In genomic region chr2:25315316-25315680, GRCh38 we compare ENCODE assay signal across 13 cellular contexts. TPM values are rescaled to one million over a fixed set of nuclear protein-coding genes. Genes with fewer than 3 reads are reported as not detected.
DNase-seq lines count a peak whose midpoint lies in the region; ATAC-seq and TF ChIP-seq lines count a peak whose summit lies in the region.
"Had no signal": no experiment of that assay in that cellular context is flagged by ENCODE, and none has a peak within 500 bp of the region (broad histone marks: within the 10 kb centered on the region; RNA-seq: fewer than 3 reads in every experiment).

No MANE protein-coding gene starts in this region.

- H3K4me3 ChIP-seq in right atrium auricular region = no peak overlapping the region
- H3K4me3 ChIP-seq in ascending aorta = peak overlapping the region in 1 of 2 donors; percentile 15
- no peak overlapping the region for H3K4me3 ChIP-seq in neural progenitor cell

- H3F3A ChIP-seq in neural progenitor cell (ENCODE audit: low read depth) = peaks cover 31% of the 10 kb centered on the region

- H3K27ac ChIP-seq in right atrium auricular region = peak overlapping the region; percentile 70 to 80
- peak overlapping the region; percentile 39 to 63 for H3K27ac ChIP-seq in ascending aorta
- no peak overlapping the region for H3K27ac ChIP-seq in neural progenitor cell
- no peak overlapping the region for H3K27ac ChIP-seq in foreskin keratinocyte
- H3K27ac ChIP-seq: epithelial cell of prostate, KMS-11 had no signal

- intact Hi-C loops in Right ventricle myocardium superior (cut with DNase I) = no loop called here
- intact Hi-C loops in ascending aorta (cut with DNase I) = no loop called here

- H3K9me3 Mint-ChIP-seq in neural progenitor cell = no peaks in the 10 kb centered on the region
- H3K9me3 Mint-ChIP-seq: stimulated activated naive B cell treated with anti-CD40 and anti-IgM and Interleukin-4, amounts not matched to agents 10 μg/mL and 1 μg/mL and 100 μg/mL, for 72 hours had no signal

- H3K4me1 Mint-ChIP-seq in neural progenitor cell = peaks cover 28% of the 10 kb centered on the region

- H3K4me1 ChIP-seq in right atrium auricular region (peaks cover 0 to 65% of the 10 kb centered on the region in 2 donors), ascending aorta (peaks cover 4 to 37% of the 10 kb centered on the region in 2 donors), neural progenitor cell (peaks cover 39% of the 10 kb centered on the region), foreskin keratinocyte (no peaks in the 10 kb centered on the region)

- no peak overlapping the region for H3K4me3 Mint-ChIP-seq in neural progenitor cell

- no peaks in the 10 kb centered on the region for H3K79me2 ChIP-seq in neural progenitor cell (ENCODE audit: low read depth)

- no peak overlapping the region for H3K27ac Mint-ChIP-seq in neural progenitor cell

- peaks cover 6% of the 10 kb centered on the region for H3K27me3 Mint-ChIP-seq in neural progenitor cell (ENCODE audit: insufficient read depth, low read depth)

- no peak overlapping the region for H3K4me2 ChIP-seq in neural progenitor cell
- H3K4me2 ChIP-seq: KMS-11 had no signal

- H3K9ac ChIP-seq in neural progenitor cell = no peak overlapping the region
- H3K9ac ChIP-seq: KMS-11 had no signal

- H3K36me3 ChIP-seq in right atrium auricular region = peaks cover 11% of the 10 kb centered on the region
- H3K36me3 ChIP-seq in ascending aorta = peaks cover 6 to 8% of the 10 kb centered on the region in 2 donors
- no peaks in the 10 kb centered on the region for H3K36me3 ChIP-seq in neural progenitor cell

- peak overlapping the region; percentile 75 for H2AFZ ChIP-seq in neural progenitor cell (replicated peaks)

- TF ChIP-seq CTCF in right atrium auricular region (IDR thresholded peaks at IDR 0.05) (no peak), ascending aorta (IDR thresholded peaks at IDR 0.05) (no peak), neural progenitor cell (IDR thresholded peaks at IDR 0.05) (no peak), foreskin keratinocyte (conservative IDR thresholded peaks at IDR 0.05) (no peak)

- no peak for DNase-seq in right atrium auricular region (ENCODE audit: low spot score)
- no peak for DNase-seq in Right ventricle myocardium superior
- DNase-seq in ascending aorta (ENCODE audit: low spot score in 2 of 2) = no peak
- no peak for DNase-seq in neural progenitor cell (ENCODE audit: low spot score)
- no peak for DNase-seq in T-helper 9 cell
- no peak for DNase-seq in mesenteric fat pad (ENCODE audit: low spot score)
- DNase-seq in foreskin keratinocyte = no peak
- DNase-seq: kidney glomerular epithelial cell; small intestine; stimulated activated naive B cell treated with anti-CD40 and anti-IgM and Interleukin-4, amounts not matched to agents 10 μg/mL and 1 μg/mL and 100 μg/mL, for 72 hours had no signal

- no peaks in the 10 kb centered on the region for H3K27me3 ChIP-seq in right atrium auricular region
- no peaks in the 10 kb centered on the region for H3K27me3 ChIP-seq in ascending aorta
- H3K27me3 ChIP-seq in neural progenitor cell = no peaks in the 10 kb centered on the region
- H3K27me3 ChIP-seq in foreskin keratinocyte = no peaks in the 10 kb centered on the region

- H3K36me3 Mint-ChIP-seq in neural progenitor cell = no peaks in the 10 kb centered on the region

- H3K9me3 ChIP-seq in right atrium auricular region (no peaks in the 10 kb centered on the region), ascending aorta (no peaks in the 10 kb centered on the region), neural progenitor cell (ENCODE audit: low read depth) (no peaks in the 10 kb centered on the region)

- ATAC-seq in Right ventricle myocardium superior (ENCODE audit: poor library complexity) (no peak), GM21381 (IDR thresholded peaks at IDR 0.05; ENCODE audit: unreplicated experiment) (no peak), foreskin keratinocyte (no peak)

- no peaks in the 10 kb centered on the region for H4K20me1 ChIP-seq in neural progenitor cell (ENCODE audit: low read depth)

RNA-seq across cellular contexts. Expression of gene DNMT3A, which starts 26.4 kb away (rescaled TPM):
- total RNA-seq in right atrium auricular region (1 to 10 TPM; 6.0 to 8.1 TPM), Right ventricle myocardium superior (20.2 TPM), ascending aorta (33.6 TPM), neural progenitor cell (ENCODE audit: low replicate concordance) (46.5 and 81.1 TPM in 2 replicates), mesenteric fat pad (24.4 TPM), foreskin keratinocyte (6.6 and 8.0 TPM in 2 replicates)
- polyA plus RNA-seq in foreskin keratinocyte = 3.0 and 3.2 TPM in 2 replicates

Comparison
In these comparisons a context has a peak if more than half of its experiments do, and no peak if none do; other contexts are left out.
1. H3K27ac ChIP-seq: peak in right atrium auricular region (2 of 2) and ascending aorta (2 of 2); none in neural progenitor cell (single experiment) and foreskin keratinocyte (single experiment).